22 cellular contexts compared by ENCODE assay signal in the genomic region with DNA sequence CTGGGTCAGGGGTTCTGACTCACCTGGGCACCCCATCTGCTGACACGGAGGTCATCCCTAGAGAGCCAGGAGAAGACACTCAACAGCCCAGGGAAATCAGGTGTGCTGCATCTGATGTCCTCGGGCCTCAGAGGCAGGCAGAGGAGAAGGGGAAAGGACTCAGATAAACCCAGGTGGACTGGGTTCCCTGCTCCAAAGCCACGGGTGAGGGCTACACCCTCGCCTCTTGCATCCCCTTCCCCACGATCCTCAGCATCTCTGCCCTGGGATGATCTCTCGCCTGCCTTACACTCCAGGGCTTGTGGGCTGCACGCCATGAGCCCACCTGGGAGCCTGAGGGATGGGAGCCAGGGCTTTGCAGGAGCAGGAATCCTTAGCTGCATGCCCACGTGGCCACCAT. TPM values are rescaled to one million over a fixed set of nuclear protein-coding genes. Genes with fewer than 3 reads are reported as not detected.
DNase-seq lines count a peak whose midpoint lies in the region; ATAC-seq and TF ChIP-seq lines count a peak whose summit lies in the region.
"Had no signal": no experiment of that assay in that cellular context is flagged by ENCODE, and none has a peak within 500 bp of the region (broad histone marks: within the 10 kb centered on the region; RNA-seq: fewer than 3 reads in every experiment).

No MANE protein-coding gene starts in this region.

- intact Hi-C loops in mammary epithelial cell (cut with micrococcal nuclease): no loop called here

- H3K27ac Mint-ChIP-seq in HFFc6 (peak overlapping the region; percentile 78), nephron (peak overlapping the region; percentile 78 to 95 (median 94))
- H3K27ac Mint-ChIP-seq in stimulated activated naive B cell treated with anti-CD40 and anti-IgM and Interleukin-4, amounts not matched to agents 10 μg/mL and 1 μg/mL and 100 μg/mL, for 72 hours: peak overlapping the region; percentile 60

- peaks cover 78% of the 10 kb centered on the region for H3K4me1 ChIP-seq in mammary epithelial cell (ENCODE audit: insufficient read depth, low read length)

- H3K4me1 Mint-ChIP-seq in HFFc6 (ENCODE audit: low read depth): peaks cover 24% of the 10 kb centered on the region
- H3K4me1 Mint-ChIP-seq in nephron: peaks cover 56% of the 10 kb centered on the region
- peaks cover 16 to 24% of the 10 kb centered on the region in 2 donors for H3K4me1 Mint-ChIP-seq in stimulated activated naive B cell treated with anti-CD40 and anti-IgM and Interleukin-4, amounts not matched to agents 10 μg/mL and 1 μg/mL and 100 μg/mL, for 72 hours

- dilution Hi-C loops in mammary epithelial cell (cut with HindIII; ENCODE audit: low sequenced_read_pairs): no loop called here

- H3K4me3 Mint-ChIP-seq in HFFc6 (no peak overlapping the region), nephron (no peak overlapping the region)
- no peak overlapping the region for H3K4me3 Mint-ChIP-seq in stimulated activated naive B cell treated with anti-CD40 and anti-IgM and Interleukin-4, amounts not matched to agents 10 μg/mL and 1 μg/mL and 100 μg/mL, for 72 hours

- H3K9me3 ChIP-seq in mammary epithelial cell (replicated peaks; ENCODE audit: insufficient read depth, low read length): no peaks in the 10 kb centered on the region
- H3K9me3 ChIP-seq: BE2C had no signal

- TF ChIP-seq CTCF in HFFc6 (IDR thresholded peaks at IDR 0.05): no peak
- TF ChIP-seq CTCF in mammary epithelial cell (conservative IDR thresholded peaks at IDR 0.05 in 1 of 2, IDR thresholded peaks at IDR 0.05 in 1 of 2; ENCODE audit: extremely low read depth in 1 of 2, insufficient read depth in 1 of 2, low read depth in 1 of 2, low read length in 2 of 2): no peak
- TF ChIP-seq CTCF in nephron (IDR thresholded peaks at IDR 0.05; ENCODE audit: unreplicated experiment in 3 of 3): no peak

- CTCF ChIA-PET in mammary epithelial cell (lab: Charles Lee; ENCODE audit: low non-redundant PET): no interaction called here

- no peak overlapping the region for H3K9ac ChIP-seq in mammary epithelial cell (ENCODE audit: insufficient read depth, low read length)

- H3K4me3 ChIP-seq in mammary epithelial cell (replicated peaks in 1 of 3; ENCODE audit: insufficient read depth in 1 of 3, low read depth in 2 of 3, low read length in 3 of 3): no peak overlapping the region

- DNase-seq in HFFc6 (no peak), mammary epithelial cell (no peak), hippocampal formation (lab: John Stamatoyannopoulos, UW) (no peak)
- no peak for DNase-seq in stimulated activated naive B cell treated with anti-CD40 and anti-IgM and Interleukin-4, amounts not matched to agents 10 μg/mL and 1 μg/mL and 100 μg/mL, for 72 hours
- no peak for DNase-seq in stimulated activated CD4-positive, alpha-beta T cell treated with anti-CD3 and anti-CD28 coated beads, Interleukin-4, amount 100 ng/mL, for 4 hours
- DNase-seq in activated CD4-positive, alpha-beta T cell treated with anti-CD3 and anti-CD28 coated beads, Interleukin-2, amount 50 U/mL, for 4 hours: no peak
- DNase-seq: 8988T; ACHN; BE2C; Calu3; DMS79 treated with DMSO at 0.1 percent for 48 hours; GF-D8; NCI-H1092; NCI-H1417 treated with DMSO at 0.1 percent for 48 hours; NCI-H187; NCI-H774; NK-92 treated with Interleukin-12 subunit alpha and Interleukin-12 subunit beta, amount 100 ng/mL, for 24 hours; RPMI8226; SHP77 treated with DMSO at 0.1 percent for 48 hours had no signal

- no TSS peak for BruUV-seq in mammary epithelial cell (replicated peaks; lab: Mats Ljungman, UMichigan)

- no peaks in the 10 kb centered on the region for H3K79me2 ChIP-seq in mammary epithelial cell (ENCODE audit: insufficient read depth, low read length)

- H3K27ac ChIP-seq in mammary epithelial cell (ENCODE audit: insufficient read depth, low read depth, low read length): peak overlapping the region; percentile 84

- WGBS in mammary epithelial cell (ENCODE audit: low coverage, missing lambda C conversion rate): 56% methylated on average over 7 of the region's 8 CpGs

- H3K4me2 ChIP-seq in mammary epithelial cell (ENCODE audit: insufficient read depth, low read depth, low read length): no peak overlapping the region

- H3K27me3 ChIP-seq in mammary epithelial cell (ENCODE audit: insufficient read depth, low read length): no peaks in the 10 kb centered on the region
- H3K27me3 ChIP-seq: BE2C had no signal

- H3K27me3 Mint-ChIP-seq in HFFc6 (ENCODE audit: insufficient read depth): peaks cover 3% of the 10 kb centered on the region
- no peaks in the 10 kb centered on the region for H3K27me3 Mint-ChIP-seq in nephron (ENCODE audit: low read depth)
- H3K27me3 Mint-ChIP-seq in stimulated activated naive B cell treated with anti-CD40 and anti-IgM and Interleukin-4, amounts not matched to agents 10 μg/mL and 1 μg/mL and 100 μg/mL, for 72 hours: no peaks in the 10 kb centered on the region

- in situ Hi-C loops in mammary epithelial cell (cut with MboI; ENCODE audit: low sequenced_read_pairs in 2 of 2): no loop called here

- no peak for ATAC-seq in stimulated activated naive B cell treated with anti-CD40 and anti-IgM and Interleukin-4, amounts not matched to agents 10 μg/mL and 1 μg/mL and 100 μg/mL, for 72 hours (replicated peaks)
- ATAC-seq in HG02840 (IDR thresholded peaks at IDR 0.05; ENCODE audit: low FRiP score, unreplicated experiment): no peak
- ATAC-seq: HCT116 had no signal

- H2AFZ ChIP-seq in mammary epithelial cell (ENCODE audit: low read depth, low read length): no peak overlapping the region

- no peaks in the 10 kb centered on the region for H3K36me3 ChIP-seq in mammary epithelial cell (ENCODE audit: insufficient read depth, low read length)
- H3K36me3 ChIP-seq: BE2C had no signal

- H4K20me1 ChIP-seq in mammary epithelial cell (ENCODE audit: insufficient read depth, low read length): no peaks in the 10 kb centered on the region

- H3K36me3 Mint-ChIP-seq in HFFc6 (ENCODE audit: low read depth) (no peaks in the 10 kb centered on the region), nephron (ENCODE audit: low read depth) (no peaks in the 10 kb centered on the region)
- H3K36me3 Mint-ChIP-seq in stimulated activated naive B cell treated with anti-CD40 and anti-IgM and Interleukin-4, amounts not matched to agents 10 μg/mL and 1 μg/mL and 100 μg/mL, for 72 hours: no peaks in the 10 kb centered on the region

- H3K9me3 Mint-ChIP-seq in HFFc6 (no peaks in the 10 kb centered on the region), nephron (no peaks in the 10 kb centered on the region)
- H3K9me3 Mint-ChIP-seq in stimulated activated naive B cell treated with anti-CD40 and anti-IgM and Interleukin-4, amounts not matched to agents 10 μg/mL and 1 μg/mL and 100 μg/mL, for 72 hours: no peaks in the 10 kb centered on the region

RNA-seq across cellular contexts. Expression of gene DUSP7, which starts 8.2 kb away (rescaled TPM):
- total RNA-seq in HFFc6 (2021; fragmentation: NEBNext Ultra II Directional; extraction: Animal tissue kit (Norgen Biotek cat#: 25700)): 10 to 100 TPM; 31.7 to 43.3 (median 37.4) TPM
- total RNA-seq in mammary epithelial cell: 100 to 1,000 TPM in 1 of 2 donors, 10 to 100 TPM in 1; 64.7 to 167 TPM
- polyA plus RNA-seq in mammary epithelial cell: 212 TPM
- 293 TPM for polyA minus RNA-seq in mammary epithelial cell
